ENCODE assay signal across 1 cellular context in genomic region chr1:54310439-54311328, GRCh38.
TF ChIP-seq lines count a peak whose summit lies in the region.

No MANE protein-coding gene starts in this region.

TF ChIP-seq in HepG2, 621 proteins besides CTCF, POLR2A, EP300 and RAD21 (continued from another document and continues in another):
- TF ChIP-seq SRSF4 (IDR thresholded peaks at IDR 0.05; ENCODE audit: low read depth, low read length, poor library complexity, severe bottlenecking) (no peak), ZNF17 (CRISPR knock-in tag; IDR thresholded peaks at IDR 0.05) (no peak), ZXDC (CRISPR knock-in tag; IDR thresholded peaks at IDR 0.05) (no peak), TIGD3 (CRISPR knock-in tag; IDR thresholded peaks at IDR 0.05; ENCODE audit: borderline replicate concordance) (no peak), ZNF572 (CRISPR knock-in tag; IDR thresholded peaks at IDR 0.05) (no peak), TARDBP (CRISPR knock-in tag; IDR thresholded peaks at IDR 0.05) (no peak), GTF3A (CRISPR knock-in tag; conservative IDR thresholded peaks at IDR 0.05) (no peak), ZNF879 (CRISPR knock-in tag; IDR thresholded peaks at IDR 0.05) (no peak), ATRX (CRISPR knock-in tag; IDR thresholded peaks at IDR 0.05; ENCODE audit: borderline replicate concordance) (no peak), ZNF883 (CRISPR knock-in tag; IDR thresholded peaks at IDR 0.05; ENCODE audit: not compliant biosample characterization) (no peak), IKZF5 (CRISPR knock-in tag; IDR thresholded peaks at IDR 0.05) (no peak), ZNF891 (CRISPR knock-in tag; IDR thresholded peaks at IDR 0.05) (no peak), AKNA (CRISPR knock-in tag; IDR thresholded peaks at IDR 0.05; ENCODE audit: borderline replicate concordance) (no peak), ZSCAN29 (CRISPR knock-in tag; conservative IDR thresholded peaks at IDR 0.05) (no peak), HMGXB4 (CRISPR knock-in tag; IDR thresholded peaks at IDR 0.05; ENCODE audit: borderline replicate concordance in 1 of 2, low read depth in 1 of 2) (peak; percentile 27 to 47; a peak in 1 of 4 replicates), CBX1 (IDR thresholded peaks at IDR 0.05; ENCODE audit: low read depth) (no peak), ZFP91 (CRISPR knock-in tag; IDR thresholded peaks at IDR 0.05; ENCODE audit: borderline replicate concordance) (peak; percentile 48; the same call in 1 of the 2 replicates), ZNF766 (CRISPR knock-in tag; IDR thresholded peaks at IDR 0.05; ENCODE audit: borderline replicate concordance) (no peak), ZNF160 (CRISPR knock-in tag; IDR thresholded peaks at IDR 0.05) (no peak), TSC22D2 (CRISPR knock-in tag; IDR thresholded peaks at IDR 0.05; ENCODE audit: borderline replicate concordance) (no peak), TFAP4 (IDR thresholded peaks at IDR 0.05; ENCODE audit: borderline replicate concordance, low read depth) (no peak), BRD4 (CRISPR knock-in tag; IDR thresholded peaks at IDR 0.05) (no peak), KDM4B (CRISPR knock-in tag; IDR thresholded peaks at IDR 0.05) (no peak), PATZ1 (CRISPR knock-in tag; IDR thresholded peaks at IDR 0.05) (peak; percentile 64; the same call in 1 of the 2 replicates), KMT2A (CRISPR knock-in tag; IDR thresholded peaks at IDR 0.05) (no peak), ZBTB14 (CRISPR knock-in tag; IDR thresholded peaks at IDR 0.05) (no peak), NONO (IDR thresholded peaks at IDR 0.05) (no peak), NONO (CRISPR knock-in tag; conservative IDR thresholded peaks at IDR 0.05) (no peak), ZNF672 (CRISPR knock-in tag; IDR thresholded peaks at IDR 0.05) (no peak), DNMT1 (CRISPR knock-in tag; IDR thresholded peaks at IDR 0.05) (0 out of 2 replicates have a peak, but pooled peaks have one; percentile 36), REST (IDR thresholded peaks at IDR 0.05; ENCODE audit: borderline replicate concordance in 1 of 2, low read depth in 1 of 2, low read length in 2 of 2) (no peak), NFIB (CRISPR knock-in tag; IDR thresholded peaks at IDR 0.05; ENCODE audit: borderline replicate concordance) (no peak), KLF9 (CRISPR knock-in tag; IDR thresholded peaks at IDR 0.05; ENCODE audit: low read depth) (no peak), ZNF720 (CRISPR knock-in tag; IDR thresholded peaks at IDR 0.05) (no peak), ZNF552 (CRISPR knock-in tag; IDR thresholded peaks at IDR 0.05; ENCODE audit: borderline replicate concordance) (no peak), ZNF414 (CRISPR knock-in tag; IDR thresholded peaks at IDR 0.05) (no peak)
